Comparison of ENCODE assay signal across 1 cellular context in the genomic region with DNA sequence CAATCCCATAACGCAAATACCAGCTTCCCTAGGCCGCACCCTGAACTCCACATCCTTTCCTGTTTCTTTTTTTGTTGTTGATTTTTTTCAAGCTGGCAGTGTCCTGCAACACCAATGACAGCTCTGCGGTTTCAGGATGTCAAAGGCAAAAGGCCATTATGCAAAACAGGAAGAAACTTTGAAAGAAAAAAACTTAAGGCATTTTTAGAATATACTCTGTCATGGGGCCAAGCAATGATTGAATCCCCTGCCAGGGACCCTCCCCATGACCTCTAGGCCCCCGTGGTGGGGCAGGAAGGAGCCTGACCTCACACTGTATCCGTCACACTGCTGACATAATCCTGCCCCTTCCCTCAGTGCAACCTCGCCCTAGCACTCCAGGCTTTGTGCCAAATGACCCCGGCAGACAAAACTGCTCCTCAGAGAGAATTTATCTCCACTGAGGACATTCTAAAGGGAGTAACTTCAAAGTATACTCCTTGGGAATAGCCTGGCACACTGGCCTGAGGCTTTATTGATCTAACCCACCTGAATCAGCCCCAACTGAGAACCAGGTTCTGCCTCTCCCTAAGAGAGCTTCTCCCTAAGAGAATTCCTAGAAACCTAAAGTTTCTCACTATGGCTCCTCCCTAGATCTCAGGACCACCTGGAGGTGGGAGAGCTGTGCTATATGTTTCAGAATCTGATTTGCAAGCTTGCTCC.
TF ChIP-seq lines count a peak whose summit lies in the region.

No MANE protein-coding gene starts in this region.

TF ChIP-seq in WTC11, 78 proteins besides CTCF, POLR2A, EP300 and RAD21 (continued from another document):
- no peak for TF ChIP-seq ETV6 (CRISPR knock-in tag; IDR thresholded peaks at IDR 0.05)
